In genomic region chr5:130995254-130995515, GRCh38 we compare ENCODE assay signal across 28 cellular contexts.
"Had no signal": no experiment of that assay in that cellular context is flagged by ENCODE, and none has a peak within 500 bp of the region (broad histone marks: within the 10 kb centered on the region; RNA-seq: fewer than 3 reads in every experiment).

No MANE protein-coding gene starts in this region.

- H3K36me3 ChIP-seq: Peyer's patch, SJSA1 had no signal

- H3K27ac ChIP-seq: KMS-11, Peyer's patch, SJSA1 had no signal

- H3K4me1 ChIP-seq: Peyer's patch had no signal

- H3K9ac ChIP-seq: KMS-11, SK-N-SH had no signal

- H3K4me2 ChIP-seq: KMS-11, SK-N-SH had no signal

- DNase-seq: activated CD4-positive, alpha-beta T cell treated with anti-CD3 and anti-CD28 coated beads for 36 hours; activated CD4-positive, alpha-beta T cell treated with anti-CD3 and anti-CD28 coated beads, Interleukin-2, amount 10 ng/mL, durations not matched to agents 7 days and 5 days; activated CD4-positive, alpha-beta T cell treated with anti-CD3 and anti-CD28 coated beads, Interleukin-2, amount 50 U/mL, for 48 hours; activated CD8-positive, alpha-beta T cell treated with anti-CD3 and anti-CD28 coated beads, Interleukin-2, amount 10 ng/mL, durations not matched to agents 7 days and 5 days; activated gamma-delta T cell; activated naive CD4-positive, alpha-beta T cell treated with Interleukin-2 at 50 U/mL for 16 hours; activated naive CD8-positive, alpha-beta T cell treated with anti-CD3 and anti-CD28 coated beads, Interleukin-2, amount 10 ng/mL, durations not matched to agents 7 days and 5 days; activated T-cell treated with anti-CD3 and anti-CD28 coated beads, Interleukin-2, amount 50 U/mL, for 24 hours; amygdala; caudate nucleus; cerebellar nuclear complex; MM.1S; MV-4-11; NCI-H1092; NCI-H1436 treated with DMSO at 0.1 percent for 48 hours; NCI-H187 treated with DMSO at 0.1 percent for 48 hours; NCI-H2081; NCI-H345; NCI-H69; NK-92 treated with Interleukin-12 subunit alpha and Interleukin-12 subunit beta, amount 100 ng/mL, for 24 hours; PC-3; Peyer's patch; RPMI8226; SHP77 treated with DMSO at 0.1 percent for 48 hours; SK-N-SH had no signal

- FAIRE-seq: TTC549 had no signal

- H3K4me3 ChIP-seq: Peyer's patch, SJSA1 had no signal

- ATAC-seq: activated CD4-positive, alpha-beta T cell treated with anti-CD3 and anti-CD28 coated beads for 36 hours; activated CD8-positive, alpha-beta T cell treated with anti-CD3 and anti-CD28 coated beads, Interleukin-2, amount 10 ng/mL, durations not matched to agents 7 days and 5 days; PC-3 had no signal

- H3K27me3 ChIP-seq: Peyer's patch had no signal

- H3K9me3 ChIP-seq: Peyer's patch, SJSA1, SK-N-SH had no signal
